Comparison of ENCODE assay signal across 17 cellular contexts in the genomic region with DNA sequence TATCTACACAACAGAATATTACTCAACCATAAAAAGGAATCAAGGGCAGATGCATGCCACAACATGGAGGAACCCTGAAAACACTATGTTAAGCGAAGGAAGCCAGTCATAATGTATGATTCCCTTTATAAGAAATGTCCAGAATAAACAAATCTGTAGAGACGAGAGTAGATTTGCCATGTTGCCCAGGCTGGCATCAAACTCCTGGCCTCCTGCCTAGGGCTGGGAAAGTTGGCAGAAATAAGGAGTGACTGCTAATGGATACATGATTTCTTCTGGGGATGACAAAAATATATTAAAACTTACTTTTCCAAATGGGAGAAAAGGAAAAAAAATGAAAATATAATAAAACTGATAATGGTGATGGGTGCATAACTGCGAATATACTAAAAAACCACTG. TPM values are rescaled to one million over a fixed set of nuclear protein-coding genes. Genes with fewer than 3 reads are reported as not detected.
DNase-seq lines count a peak whose midpoint lies in the region; ATAC-seq and TF ChIP-seq lines count a peak whose summit lies in the region.
"Had no signal": no experiment of that assay in that cellular context is flagged by ENCODE, and none has a peak within 500 bp of the region (broad histone marks: within the 10 kb centered on the region; RNA-seq: fewer than 3 reads in every experiment).

No MANE protein-coding gene starts in this region.

- POLR2A ChIA-PET in naive thymus-derived CD4-positive, alpha-beta T cell (lab: Charles Lee): no interaction called here

- H3K27me3 Mint-ChIP-seq in brain: no peaks in the 10 kb centered on the region
- no peaks in the 10 kb centered on the region for H3K27me3 Mint-ChIP-seq in naive thymus-derived CD4-positive, alpha-beta T cell

- no peaks in the 10 kb centered on the region for H3K9me3 ChIP-seq in naive thymus-derived CD4-positive, alpha-beta T cell (ENCODE audit: control insufficient read depth in 2 of 3, low read length in 3 of 3)
- H3K9me3 ChIP-seq: gastroesophageal sphincter, lower lobe of right lung, neutrophil, right lobe of liver, SJCRH30 had no signal

- no peak for TF ChIP-seq CTCF in C4-2B (conservative IDR thresholded peaks at IDR 0.05)
- TF ChIP-seq CTCF in GM12865 (IDR thresholded peaks at IDR 0.05; ENCODE audit: insufficient read depth, low read depth, low read length, missing control alignments): no peak
- TF ChIP-seq CTCF in brain (conservative IDR thresholded peaks at IDR 0.05): no peak

- no peaks in the 10 kb centered on the region for H3K27me3 ChIP-seq in naive thymus-derived CD4-positive, alpha-beta T cell (ENCODE audit: control insufficient read depth in 2 of 2, insufficient read depth in 2 of 2, low read length in 2 of 2)
- H3K27me3 ChIP-seq: gastroesophageal sphincter, neutrophil, right lobe of liver, SJCRH30 had no signal

- peaks cover 6 to 13% of the 10 kb centered on the region in 2 donors for H3K4me1 ChIP-seq in naive thymus-derived CD4-positive, alpha-beta T cell (ENCODE audit: control insufficient read depth in 2 of 2, insufficient read depth in 2 of 2, low read length in 2 of 2)
- H3K4me1 ChIP-seq: SJCRH30 had no signal

- ATAC-seq in sciatic nerve (no peak), GM21723 (IDR thresholded peaks at IDR 0.05; ENCODE audit: unreplicated experiment) (no peak)
- ATAC-seq in naive thymus-derived CD4-positive, alpha-beta T cell: no peak
- ATAC-seq: gastroesophageal sphincter, K562, lower lobe of right lung had no signal

- CTCF ChIA-PET in naive thymus-derived CD4-positive, alpha-beta T cell (lab: Charles Lee): no interaction called here

- H3K36me3 Mint-ChIP-seq in brain: peaks cover 34% of the 10 kb centered on the region
- peaks cover 0 to 11% (median 0%) of the 10 kb centered on the region in 5 donors for H3K36me3 Mint-ChIP-seq in naive thymus-derived CD4-positive, alpha-beta T cell

- DNase-seq in GM12865 (ENCODE audit: low read depth) (no peak), sciatic nerve (ENCODE audit: low spot score) (peak; percentile 28), NCI-H774 (lab: John Stamatoyannopoulos, UW) (no peak)
- DNase-seq in naive thymus-derived CD4-positive, alpha-beta T cell: no peak
- DNase-seq: EL; HFFc6; lower lobe of right lung; NCI-H1105; SJCRH30; stimulated activated CD4-positive, alpha-beta T cell treated with anti-CD3 and anti-CD28 coated beads, Interleukin-4, amount 100 ng/mL, for 24 hours had no signal

- H3K9me3 Mint-ChIP-seq in brain: peaks cover 0 to 8% (median 0%) of the 10 kb centered on the region in 5 experiments
- peaks cover 0 to 2% (median 0%) of the 10 kb centered on the region in 11 donors for H3K9me3 Mint-ChIP-seq in naive thymus-derived CD4-positive, alpha-beta T cell
- H3K9me3 Mint-ChIP-seq: HFFc6 had no signal

- H3K27ac ChIP-seq in C4-2B: peak overlapping the region; percentile 37
- H3K27ac ChIP-seq in naive thymus-derived CD4-positive, alpha-beta T cell (ENCODE audit: low read depth, low read length): no peak overlapping the region
- H3K27ac ChIP-seq: lower lobe of right lung, neutrophil, right lobe of liver, SJCRH30 had no signal

- peak overlapping the region in 3 of 5 experiments; percentile 79 to 88 (median 82) for H3K27ac Mint-ChIP-seq in brain
- H3K27ac Mint-ChIP-seq in naive thymus-derived CD4-positive, alpha-beta T cell: peak overlapping the region in 4 of 9 donors; percentile 11 to 54 (median 38)
- H3K27ac Mint-ChIP-seq: HFFc6 had no signal

- H3K4me1 Mint-ChIP-seq in brain: peaks cover 30% of the 10 kb centered on the region
- H3K4me1 Mint-ChIP-seq in naive thymus-derived CD4-positive, alpha-beta T cell: peaks cover 17 to 41% (median 31%) of the 10 kb centered on the region in 7 donors

- H3K4me3 ChIP-seq in GM12865 (ENCODE audit: low read depth, low read length): peak overlapping the region; percentile 46
- no peak overlapping the region for H3K4me3 ChIP-seq in naive thymus-derived CD4-positive, alpha-beta T cell (ENCODE audit: low read length)
- H3K4me3 ChIP-seq: gastroesophageal sphincter, K562, lower lobe of right lung, right lobe of liver, SJCRH30 had no signal

- intact Hi-C loops in sciatic nerve (cut with DNase I): no loop called here
- intact Hi-C loops in naive thymus-derived CD4-positive, alpha-beta T cell (cut with micrococcal nuclease): no loop called here

- H3K36me3 ChIP-seq in naive thymus-derived CD4-positive, alpha-beta T cell (ENCODE audit: control insufficient read depth in 2 of 3, insufficient read depth in 3 of 3, low read length in 3 of 3): no peaks in the 10 kb centered on the region
- H3K36me3 ChIP-seq: gastroesophageal sphincter, right lobe of liver had no signal

- H3K4me3 Mint-ChIP-seq in brain: peak overlapping the region in 3 of 5 experiments; percentile 17 to 58 (median 40)
- peak overlapping the region in 2 of 10 donors; percentile 21 to 33 for H3K4me3 Mint-ChIP-seq in naive thymus-derived CD4-positive, alpha-beta T cell
- H3K4me3 Mint-ChIP-seq: HFFc6 had no signal

RNA-seq across cellular contexts. Expression of a gene that starts 10.9 kb away (rescaled TPM):
- polyA plus RNA-seq in brain (ENCODE audit: insufficient read depth, low read depth, low replicate concordance): 14.6 TPM
- total RNA-seq in sciatic nerve: 114 TPM
- 10 to 100 TPM; 54.7 to 89.3 (median 65.1) TPM for total RNA-seq in naive thymus-derived CD4-positive, alpha-beta T cell
- polyA plus RNA-seq in naive thymus-derived CD4-positive, alpha-beta T cell: 10 to 100 TPM; 13.6 to 25.8 TPM
